ENCODE assay signal across 1 cellular context in the genomic region with DNA sequence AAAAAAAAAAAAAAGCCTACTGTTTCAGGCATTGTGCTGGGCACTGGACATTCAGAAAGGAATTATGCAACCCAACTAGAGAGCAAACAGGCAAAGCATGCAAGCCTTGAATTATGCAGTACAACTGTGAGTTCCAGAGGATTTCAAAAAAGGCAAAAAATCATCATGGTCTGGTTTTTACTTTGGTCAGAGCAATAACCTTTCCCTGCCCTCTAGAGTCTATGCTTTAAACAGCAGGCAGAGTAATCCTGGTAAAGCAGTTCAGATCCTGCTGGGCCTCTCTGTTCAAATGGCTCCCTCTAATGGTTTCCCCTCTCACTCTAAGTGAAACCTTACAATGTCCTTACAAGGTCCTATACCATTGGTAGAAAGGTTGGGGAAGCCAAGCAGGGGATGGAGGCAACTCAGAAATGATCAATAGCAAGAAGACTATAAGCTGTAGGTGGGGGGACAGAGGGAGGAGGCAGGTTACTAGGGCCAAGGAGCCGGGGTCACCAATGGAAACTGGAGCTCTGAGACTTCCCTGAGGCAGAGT.
TF ChIP-seq lines count a peak whose summit lies in the region.

No MANE protein-coding gene starts in this region.

TF ChIP-seq in K562, 482 proteins besides CTCF, POLR2A, EP300 and RAD21 (continued from another document and continues in another):
- TF ChIP-seq, protein P1, sequence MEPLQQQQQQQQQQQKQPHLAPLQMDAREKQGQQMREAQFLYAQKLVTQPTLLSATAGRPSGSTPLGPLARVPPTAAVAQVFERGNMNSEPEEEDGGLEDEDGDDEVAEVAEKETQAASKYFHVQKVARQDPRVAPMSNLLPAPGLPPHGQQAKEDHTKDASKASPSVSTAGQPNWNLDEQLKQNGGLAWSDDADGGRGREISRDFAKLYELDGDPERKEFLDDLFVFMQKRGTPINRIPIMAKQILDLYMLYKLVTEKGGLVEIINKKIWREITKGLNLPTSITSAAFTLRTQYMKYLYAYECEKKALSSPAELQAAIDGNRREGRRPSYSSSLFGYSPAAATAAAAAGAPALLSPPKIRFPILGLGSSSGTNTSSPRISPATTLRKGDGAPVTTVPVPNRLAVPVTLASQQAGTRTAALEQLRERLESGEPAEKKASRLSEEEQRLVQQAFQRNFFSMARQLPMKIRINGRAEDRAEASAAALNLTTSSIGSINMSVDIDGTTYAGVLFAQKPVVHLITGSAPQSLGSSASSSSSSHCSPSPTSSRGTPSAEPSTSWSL (CRISPR knock-in tag; IDR thresholded peaks at IDR 0.05; ENCODE audit: borderline replicate concordance): no peak
- no peak for TF ChIP-seq ZNF561 (CRISPR knock-in tag; conservative IDR thresholded peaks at IDR 0.05)
- no peak for TF ChIP-seq GABPA (tag; conservative IDR thresholded peaks at IDR 0.05; ENCODE audit: low read depth)
- TF ChIP-seq NCOA1 (IDR thresholded peaks at IDR 0.05; ENCODE audit: low read depth): no peak
- TF ChIP-seq ZNF146 (CRISPR knock-in tag; IDR thresholded peaks at IDR 0.05; ENCODE audit: unreplicated experiment): no peak
- TF ChIP-seq POLR2AphosphoS2 (IDR thresholded peaks at IDR 0.05; ENCODE audit: low read length): no peak
- TF ChIP-seq ZFP36 (IDR thresholded peaks at IDR 0.05; ENCODE audit: low read depth, low read length, partially characterized antibody): peak; percentile 30
- 0 out of 2 replicates have a peak, but pooled peaks have one; percentile 34 for TF ChIP-seq CTBP1 (IDR thresholded peaks at IDR 0.05; ENCODE audit: borderline replicate concordance)
- TF ChIP-seq, protein P2, sequence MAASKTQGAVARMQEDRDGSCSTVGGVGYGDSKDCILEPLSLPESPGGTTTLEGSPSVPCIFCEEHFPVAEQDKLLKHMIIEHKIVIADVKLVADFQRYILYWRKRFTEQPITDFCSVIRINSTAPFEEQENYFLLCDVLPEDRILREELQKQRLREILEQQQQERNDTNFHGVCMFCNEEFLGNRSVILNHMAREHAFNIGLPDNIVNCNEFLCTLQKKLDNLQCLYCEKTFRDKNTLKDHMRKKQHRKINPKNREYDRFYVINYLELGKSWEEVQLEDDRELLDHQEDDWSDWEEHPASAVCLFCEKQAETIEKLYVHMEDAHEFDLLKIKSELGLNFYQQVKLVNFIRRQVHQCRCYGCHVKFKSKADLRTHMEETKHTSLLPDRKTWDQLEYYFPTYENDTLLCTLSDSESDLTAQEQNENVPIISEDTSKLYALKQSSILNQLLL (CRISPR knock-in tag; IDR thresholded peaks at IDR 0.05; ENCODE audit: borderline replicate concordance): no peak
- TF ChIP-seq ZNF589 (CRISPR knock-in tag; IDR thresholded peaks at IDR 0.05; ENCODE audit: low read depth): no peak
- no peak for TF ChIP-seq SMARCA4 (IDR thresholded peaks at IDR 0.05)
- TF ChIP-seq NR2C1 (IDR thresholded peaks at IDR 0.05): no peak
- TF ChIP-seq NR2C1 (tag; IDR thresholded peaks at IDR 0.05): no peak
- no peak for TF ChIP-seq ZNF695 (CRISPR knock-in tag; IDR thresholded peaks at IDR 0.05)
- TF ChIP-seq TAF1 (IDR thresholded peaks at IDR 0.05; ENCODE audit: control insufficient read depth, extremely low read depth, insufficient read depth, low read length, severe bottlenecking): no peak
- TF ChIP-seq NR2F6 (CRISPR knock-in tag; IDR thresholded peaks at IDR 0.05): no peak
- no peak for TF ChIP-seq XRCC4 (IDR thresholded peaks at IDR 0.05; ENCODE audit: extremely low read depth, insufficient read depth, insufficient read length)
- no peak for TF ChIP-seq SRSF1 (IDR thresholded peaks at IDR 0.05; ENCODE audit: low read depth, low read length)
- TF ChIP-seq MCM3 (IDR thresholded peaks at IDR 0.05): no peak
- no peak for TF ChIP-seq MYBL2 (IDR thresholded peaks at IDR 0.05; ENCODE audit: low read depth)
- TF ChIP-seq MYBL2 (CRISPR knock-in tag; IDR thresholded peaks at IDR 0.05; ENCODE audit: borderline replicate concordance): no peak
- no peak for TF ChIP-seq CBX5 (IDR thresholded peaks at IDR 0.05; ENCODE audit: borderline replicate concordance, low read depth)
- TF ChIP-seq CC2D1A (IDR thresholded peaks at IDR 0.05): 0 out of 2 replicates have a peak, but pooled peaks have one; percentile 65
- no peak for TF ChIP-seq EP400 (IDR thresholded peaks at IDR 0.05)
- TF ChIP-seq POLR2H (tag; IDR thresholded peaks at IDR 0.05; ENCODE audit: low read depth): no peak
- no peak for TF ChIP-seq CCAR2 (IDR thresholded peaks at IDR 0.05; ENCODE audit: low read depth, low read length)
- TF ChIP-seq, protein P3, sequence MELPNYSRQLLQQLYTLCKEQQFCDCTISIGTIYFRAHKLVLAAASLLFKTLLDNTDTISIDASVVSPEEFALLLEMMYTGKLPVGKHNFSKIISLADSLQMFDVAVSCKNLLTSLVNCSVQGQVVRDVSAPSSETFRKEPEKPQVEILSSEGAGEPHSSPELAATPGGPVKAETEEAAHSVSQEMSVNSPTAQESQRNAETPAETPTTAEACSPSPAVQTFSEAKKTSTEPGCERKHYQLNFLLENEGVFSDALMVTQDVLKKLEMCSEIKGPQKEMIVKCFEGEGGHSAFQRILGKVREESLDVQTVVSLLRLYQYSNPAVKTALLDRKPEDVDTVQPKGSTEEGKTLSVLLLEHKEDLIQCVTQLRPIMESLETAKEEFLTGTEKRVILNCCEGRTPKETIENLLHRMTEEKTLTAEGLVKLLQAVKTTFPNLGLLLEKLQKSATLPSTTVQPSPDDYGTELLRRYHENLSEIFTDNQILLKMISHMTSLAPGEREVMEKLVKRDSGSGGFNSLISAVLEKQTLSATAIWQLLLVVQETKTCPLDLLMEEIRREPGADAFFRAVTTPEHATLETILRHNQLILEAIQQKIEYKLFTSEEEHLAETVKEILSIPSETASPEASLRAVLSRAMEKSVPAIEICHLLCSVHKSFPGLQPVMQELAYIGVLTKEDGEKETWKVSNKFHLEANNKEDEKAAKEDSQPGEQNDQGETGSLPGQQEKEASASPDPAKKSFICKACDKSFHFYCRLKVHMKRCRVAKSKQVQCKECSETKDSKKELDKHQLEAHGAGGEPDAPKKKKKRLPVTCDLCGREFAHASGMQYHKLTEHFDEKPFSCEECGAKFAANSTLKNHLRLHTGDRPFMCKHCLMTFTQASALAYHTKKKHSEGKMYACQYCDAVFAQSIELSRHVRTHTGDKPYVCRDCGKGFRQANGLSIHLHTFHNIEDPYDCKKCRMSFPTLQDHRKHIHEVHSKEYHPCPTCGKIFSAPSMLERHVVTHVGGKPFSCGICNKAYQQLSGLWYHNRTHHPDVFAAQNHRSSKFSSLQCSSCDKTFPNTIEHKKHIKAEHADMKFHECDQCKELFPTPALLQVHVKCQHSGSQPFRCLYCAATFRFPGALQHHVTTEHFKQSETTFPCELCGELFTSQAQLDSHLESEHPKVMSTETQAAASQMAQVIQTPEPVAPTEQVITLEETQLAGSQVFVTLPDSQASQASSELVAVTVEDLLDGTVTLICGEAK (IDR thresholded peaks at IDR 0.05): no peak
- TF ChIP-seq, protein P3 (CRISPR knock-in tag; IDR thresholded peaks at IDR 0.05): no peak
- no peak for TF ChIP-seq ZNF785 (CRISPR knock-in tag; IDR thresholded peaks at IDR 0.05)
- TF ChIP-seq, protein P4, sequence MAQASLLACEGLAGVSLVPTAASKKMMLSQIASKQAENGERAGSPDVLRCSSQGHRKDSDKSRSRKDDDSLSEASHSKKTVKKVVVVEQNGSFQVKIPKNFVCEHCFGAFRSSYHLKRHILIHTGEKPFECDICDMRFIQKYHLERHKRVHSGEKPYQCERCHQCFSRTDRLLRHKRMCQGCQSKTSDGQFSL (CRISPR knock-in tag; IDR thresholded peaks at IDR 0.05): no peak
- TF ChIP-seq, protein P4 (tag; IDR thresholded peaks at IDR 0.05): no peak
- TF ChIP-seq, protein P5, sequence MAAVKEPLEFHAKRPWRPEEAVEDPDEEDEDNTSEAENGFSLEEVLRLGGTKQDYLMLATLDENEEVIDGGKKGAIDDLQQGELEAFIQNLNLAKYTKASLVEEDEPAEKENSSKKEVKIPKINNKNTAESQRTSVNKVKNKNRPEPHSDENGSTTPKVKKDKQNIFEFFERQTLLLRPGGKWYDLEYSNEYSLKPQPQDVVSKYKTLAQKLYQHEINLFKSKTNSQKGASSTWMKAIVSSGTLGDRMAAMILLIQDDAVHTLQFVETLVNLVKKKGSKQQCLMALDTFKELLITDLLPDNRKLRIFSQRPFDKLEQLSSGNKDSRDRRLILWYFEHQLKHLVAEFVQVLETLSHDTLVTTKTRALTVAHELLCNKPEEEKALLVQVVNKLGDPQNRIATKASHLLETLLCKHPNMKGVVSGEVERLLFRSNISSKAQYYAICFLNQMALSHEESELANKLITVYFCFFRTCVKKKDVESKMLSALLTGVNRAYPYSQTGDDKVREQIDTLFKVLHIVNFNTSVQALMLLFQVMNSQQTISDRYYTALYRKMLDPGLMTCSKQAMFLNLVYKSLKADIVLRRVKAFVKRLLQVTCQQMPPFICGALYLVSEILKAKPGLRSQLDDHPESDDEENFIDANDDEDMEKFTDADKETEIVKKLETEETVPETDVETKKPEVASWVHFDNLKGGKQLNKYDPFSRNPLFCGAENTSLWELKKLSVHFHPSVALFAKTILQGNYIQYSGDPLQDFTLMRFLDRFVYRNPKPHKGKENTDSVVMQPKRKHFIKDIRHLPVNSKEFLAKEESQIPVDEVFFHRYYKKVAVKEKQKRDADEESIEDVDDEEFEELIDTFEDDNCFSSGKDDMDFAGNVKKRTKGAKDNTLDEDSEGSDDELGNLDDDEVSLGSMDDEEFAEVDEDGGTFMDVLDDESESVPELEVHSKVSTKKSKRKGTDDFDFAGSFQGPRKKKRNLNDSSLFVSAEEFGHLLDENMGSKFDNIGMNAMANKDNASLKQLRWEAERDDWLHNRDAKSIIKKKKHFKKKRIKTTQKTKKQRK (IDR thresholded peaks at IDR 0.05; ENCODE audit: borderline replicate concordance, low read depth, low read length): no peak
- TF ChIP-seq ELF1 (tag; IDR thresholded peaks at IDR 0.05): no peak
- TF ChIP-seq PML (IDR thresholded peaks at IDR 0.05; ENCODE audit: low read length): no peak
- TF ChIP-seq POLR3A (IDR thresholded peaks at IDR 0.05; ENCODE audit: borderline replicate concordance, extremely low read depth, insufficient read depth, insufficient read length): no peak
- no peak for TF ChIP-seq SRSF9 (IDR thresholded peaks at IDR 0.05; ENCODE audit: borderline replicate concordance, low read depth, low read length)
- TF ChIP-seq HMG20B (CRISPR knock-in tag; IDR thresholded peaks at IDR 0.05): no peak
- TF ChIP-seq ZZZ3 (IDR thresholded peaks at IDR 0.05): no peak
- TF ChIP-seq CCNT2 (IDR thresholded peaks at IDR 0.05; ENCODE audit: borderline replicate concordance, extremely low read depth, insufficient read length, low read depth, low read length): no peak
- TF ChIP-seq SMAD1 (IDR thresholded peaks at IDR 0.05; ENCODE audit: low read depth, low read length, partially characterized antibody): no peak
- TF ChIP-seq, protein P6, sequence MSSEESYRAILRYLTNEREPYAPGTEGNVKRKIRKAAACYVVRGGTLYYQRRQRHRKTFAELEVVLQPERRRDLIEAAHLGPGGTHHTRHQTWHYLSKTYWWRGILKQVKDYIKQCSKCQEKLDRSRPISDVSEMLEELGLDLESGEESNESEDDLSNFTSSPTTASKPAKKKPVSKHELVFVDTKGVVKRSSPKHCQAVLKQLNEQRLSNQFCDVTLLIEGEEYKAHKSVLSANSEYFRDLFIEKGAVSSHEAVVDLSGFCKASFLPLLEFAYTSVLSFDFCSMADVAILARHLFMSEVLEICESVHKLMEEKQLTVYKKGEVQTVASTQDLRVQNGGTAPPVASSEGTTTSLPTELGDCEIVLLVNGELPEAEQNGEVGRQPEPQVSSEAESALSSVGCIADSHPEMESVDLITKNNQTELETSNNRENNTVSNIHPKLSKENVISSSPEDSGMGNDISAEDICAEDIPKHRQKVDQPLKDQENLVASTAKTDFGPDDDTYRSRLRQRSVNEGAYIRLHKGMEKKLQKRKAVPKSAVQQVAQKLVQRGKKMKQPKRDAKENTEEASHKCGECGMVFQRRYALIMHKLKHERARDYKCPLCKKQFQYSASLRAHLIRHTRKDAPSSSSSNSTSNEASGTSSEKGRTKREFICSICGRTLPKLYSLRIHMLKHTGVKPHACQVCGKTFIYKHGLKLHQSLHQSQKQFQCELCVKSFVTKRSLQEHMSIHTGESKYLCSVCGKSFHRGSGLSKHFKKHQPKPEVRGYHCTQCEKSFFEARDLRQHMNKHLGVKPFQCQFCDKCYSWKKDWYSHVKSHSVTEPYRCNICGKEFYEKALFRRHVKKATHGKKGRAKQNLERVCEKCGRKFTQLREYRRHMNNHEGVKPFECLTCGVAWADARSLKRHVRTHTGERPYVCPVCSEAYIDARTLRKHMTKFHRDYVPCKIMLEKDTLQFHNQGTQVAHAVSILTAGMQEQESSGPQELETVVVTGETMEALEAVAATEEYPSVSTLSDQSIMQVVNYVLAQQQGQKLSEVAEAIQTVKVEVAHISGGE (CRISPR knock-in tag; IDR thresholded peaks at IDR 0.05): no peak
- no peak for TF ChIP-seq CAMTA2 (CRISPR knock-in tag; conservative IDR thresholded peaks at IDR 0.05)
- TF ChIP-seq, protein P7, sequence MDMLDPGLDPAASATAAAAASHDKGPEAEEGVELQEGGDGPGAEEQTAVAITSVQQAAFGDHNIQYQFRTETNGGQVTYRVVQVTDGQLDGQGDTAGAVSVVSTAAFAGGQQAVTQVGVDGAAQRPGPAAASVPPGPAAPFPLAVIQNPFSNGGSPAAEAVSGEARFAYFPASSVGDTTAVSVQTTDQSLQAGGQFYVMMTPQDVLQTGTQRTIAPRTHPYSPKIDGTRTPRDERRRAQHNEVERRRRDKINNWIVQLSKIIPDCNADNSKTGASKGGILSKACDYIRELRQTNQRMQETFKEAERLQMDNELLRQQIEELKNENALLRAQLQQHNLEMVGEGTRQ (CRISPR knock-in tag; IDR thresholded peaks at IDR 0.05): no peak
